In genomic region chr7:158956805-158957506, GRCh38 we compare ENCODE assay signal across 18 cellular contexts.
DNase-seq lines count a peak whose midpoint lies in the region; ATAC-seq and TF ChIP-seq lines count a peak whose summit lies in the region.
"Had no signal": no experiment of that assay in that cellular context is flagged by ENCODE, and none has a peak within 500 bp of the region (broad histone marks: within the 10 kb centered on the region; RNA-seq: fewer than 3 reads in every experiment).

No MANE protein-coding gene starts in this region.

- H3K27me3 ChIP-seq in BLaER1 treated with 17β-estradiol and CSF1 and Interleukin-3, amounts not matched to agents 10 nM and 100 nM = peaks cover 11 to 25% (median 20%) of the 10 kb centered on the region in 11 experiments; a peak in 21 of 22 replicates
- H3K27me3 ChIP-seq in KMS-11 (ENCODE audit: insufficient read depth, low read depth) (no peaks in the 10 kb centered on the region), colonic mucosa (no peaks in the 10 kb centered on the region), Peyer's patch (no peaks in the 10 kb centered on the region)
- H3K27me3 ChIP-seq: adrenal gland, hepatocyte had no signal

- H3K4me1 Mint-ChIP-seq in nephron progenitor cell = peaks cover 11% of the 10 kb centered on the region
- peaks cover 14% of the 10 kb centered on the region for H3K4me1 Mint-ChIP-seq in activated T-cell treated with anti-CD3 and anti-CD28 coated beads, Interleukin-2, amount 50 U/mL, for 72 hours (ENCODE audit: low read depth)
- H3K4me1 Mint-ChIP-seq: nephron had no signal

- H3K9me3 Mint-ChIP-seq in nephron progenitor cell = peaks cover 10% of the 10 kb centered on the region
- no peaks in the 10 kb centered on the region for H3K9me3 Mint-ChIP-seq in activated T-cell treated with anti-CD3 and anti-CD28 coated beads, Interleukin-2, amount 50 U/mL, for 72 hours
- H3K9me3 Mint-ChIP-seq: stimulated activated naive CD8-positive, alpha-beta T cell treated with anti-CD3 and anti-CD28 coated beads, Interleukin-15, Interleukin-2, amounts not matched to agents 100 ng/mL and 50 ng/mL, for 24 hours had no signal

- intact Hi-C loops in colonic mucosa (cut with DNase I) = loop anchor here (5.0 kb wide), 1 partner anchor 450 kb away; no protein-coding TSS in a partner anchor

- TF ChIP-seq CTCF in KMS-11 (conservative IDR thresholded peaks at IDR 0.05; ENCODE audit: low read depth, low read length) (no peak), colonic mucosa (IDR thresholded peaks at IDR 0.05) (no peak), nephron progenitor cell (IDR thresholded peaks at IDR 0.05) (no peak), Peyer's patch (IDR thresholded peaks at IDR 0.05) (no peak)

- peaks cover 4 to 21% (median 11%) of the 10 kb centered on the region in 11 experiments; a peak in 21 of 22 replicates for H3K9me3 ChIP-seq in BLaER1 treated with 17β-estradiol and CSF1 and Interleukin-3, amounts not matched to agents 10 nM and 100 nM (replicated peaks in 1 of 11)
- H3K9me3 ChIP-seq in colonic mucosa (no peaks in the 10 kb centered on the region), Peyer's patch (no peaks in the 10 kb centered on the region)
- H3K9me3 ChIP-seq: adrenal gland had no signal

- peak overlapping the region; percentile 86 for H3K27ac Mint-ChIP-seq in nephron progenitor cell
- no peak overlapping the region for H3K27ac Mint-ChIP-seq in activated T-cell treated with anti-CD3 and anti-CD28 coated beads, Interleukin-2, amount 50 U/mL, for 72 hours
- H3K27ac Mint-ChIP-seq: activated CD4-positive, alpha-beta T cell treated with anti-CD3 and anti-CD28 coated beads for 36 hours; nephron; stimulated activated naive CD8-positive, alpha-beta T cell treated with anti-CD3 and anti-CD28 coated beads, Interleukin-15, Interleukin-2, amounts not matched to agents 100 ng/mL and 50 ng/mL, for 24 hours; type B pancreatic cell had no signal

- H3K4me1 ChIP-seq in BLaER1 treated with 17β-estradiol and CSF1 and Interleukin-3, amounts not matched to agents 10 nM and 100 nM = peaks cover 6 to 14% (median 9%) of the 10 kb centered on the region in 10 experiments; a peak in 16 of 20 replicates
- H3K4me1 ChIP-seq in KMS-11 (ENCODE audit: low read depth, poor library complexity, severe bottlenecking) (no peaks in the 10 kb centered on the region), colonic mucosa (no peaks in the 10 kb centered on the region), Peyer's patch (no peaks in the 10 kb centered on the region)
- H3K4me1 ChIP-seq: foreskin keratinocyte had no signal

- H3K79me2 ChIP-seq in KMS-11 (ENCODE audit: insufficient read depth, low read depth) = no peaks in the 10 kb centered on the region
- H3K79me2 ChIP-seq: hepatocyte had no signal

- H3K36me3 ChIP-seq in BLaER1 treated with 17β-estradiol and CSF1 and Interleukin-3, amounts not matched to agents 10 nM and 100 nM = peaks cover 0 to 3% (median under 1%) of the 10 kb centered on the region in 11 experiments; a peak in 5 of 22 replicates
- no peaks in the 10 kb centered on the region for H3K36me3 ChIP-seq in KMS-11 (ENCODE audit: insufficient read depth)
- no peaks in the 10 kb centered on the region for H3K36me3 ChIP-seq in colonic mucosa
- no peaks in the 10 kb centered on the region for H3K36me3 ChIP-seq in Peyer's patch
- H3K36me3 ChIP-seq: adrenal gland had no signal

- H3K4me3 ChIP-seq in BLaER1 treated with 17β-estradiol and CSF1 and Interleukin-3, amounts not matched to agents 10 nM and 100 nM = no peak overlapping the region
- no peak overlapping the region for H3K4me3 ChIP-seq in KMS-11 (IDR thresholded peaks at IDR 0.05; ENCODE audit: insufficient read depth, low read depth, low read length)
- H3K4me3 ChIP-seq in colonic mucosa = peak overlapping the region; percentile 7
- H3K4me3 ChIP-seq in Peyer's patch = peak overlapping the region in 2 of 4 donors; percentile 30 to 55
- H3K4me3 ChIP-seq: adrenal gland, hepatocyte, lung had no signal

- H3K36me3 Mint-ChIP-seq in nephron progenitor cell (ENCODE audit: low read depth) = peaks cover 24% of the 10 kb centered on the region
- H3K36me3 Mint-ChIP-seq in activated T-cell treated with anti-CD3 and anti-CD28 coated beads, Interleukin-2, amount 50 U/mL, for 72 hours (ENCODE audit: insufficient read depth in 2 of 2) = no peaks in the 10 kb centered on the region

- H3K4me3 Mint-ChIP-seq in nephron progenitor cell = no peak overlapping the region
- peak overlapping the region in 1 of 2 donors; percentile 85 for H3K4me3 Mint-ChIP-seq in activated T-cell treated with anti-CD3 and anti-CD28 coated beads, Interleukin-2, amount 50 U/mL, for 72 hours
- H3K4me3 Mint-ChIP-seq: nephron, type B pancreatic cell had no signal

- H4K20me1 ChIP-seq in BLaER1 treated with 17β-estradiol and CSF1 and Interleukin-3, amounts not matched to agents 10 nM and 100 nM = no peaks in the 10 kb centered on the region
- no peaks in the 10 kb centered on the region for H4K20me1 ChIP-seq in KMS-11 (ENCODE audit: insufficient read depth)

- no peak overlapping the region for H3K9ac ChIP-seq in BLaER1 treated with 17β-estradiol and CSF1 and Interleukin-3, amounts not matched to agents 10 nM and 100 nM
- H3K9ac ChIP-seq in KMS-11 (no peak overlapping the region), colonic mucosa (ENCODE audit: low read depth in 2 of 2, low read length in 2 of 2) (no peak overlapping the region)

- peak overlapping the region; percentile 62 for H2AFZ ChIP-seq in KMS-11 (ENCODE audit: low read depth)
- H2AFZ ChIP-seq: hepatocyte had no signal

- peaks cover 7% of the 10 kb centered on the region for H3K27me3 Mint-ChIP-seq in nephron progenitor cell (ENCODE audit: low read depth, poor library complexity)
- H3K27me3 Mint-ChIP-seq in activated T-cell treated with anti-CD3 and anti-CD28 coated beads, Interleukin-2, amount 50 U/mL, for 72 hours (ENCODE audit: low read depth) = peaks cover 18% of the 10 kb centered on the region
- H3K27me3 Mint-ChIP-seq: activated CD4-positive, alpha-beta T cell treated with anti-CD3 and anti-CD28 coated beads for 36 hours; type B pancreatic cell had no signal

- H3K4me2 ChIP-seq in BLaER1 treated with 17β-estradiol and CSF1 and Interleukin-3, amounts not matched to agents 10 nM and 100 nM = peak overlapping the region; percentile 43 to 70 (median 56); a peak in 21 of 22 replicates
- H3K4me2 ChIP-seq in KMS-11 = peak overlapping the region; percentile 77; the same call in 1 of the 2 replicates
- H3K4me2 ChIP-seq: hepatocyte had no signal

- no peak for TF ChIP-seq POLR2A in Peyer's patch (IDR thresholded peaks at IDR 0.05)

- no peak for DNase-seq in colonic mucosa
- no peak for DNase-seq in nephron progenitor cell
- no peak for DNase-seq in NCI-H1092 (lab: John Stamatoyannopoulos, UW)
- no peak for DNase-seq in activated T-cell treated with anti-CD3 and anti-CD28 coated beads, Interleukin-2, amount 50 U/mL, for 72 hours
- no peak for DNase-seq in Peyer's patch
- DNase-seq: EL, foreskin keratinocyte had no signal

- no peak overlapping the region for H3K27ac ChIP-seq in BLaER1 treated with 17β-estradiol and CSF1 and Interleukin-3, amounts not matched to agents 10 nM and 100 nM
- H3K27ac ChIP-seq in KMS-11 (no peak overlapping the region), colonic mucosa (no peak overlapping the region), Peyer's patch (peak overlapping the region in 1 of 4 donors; percentile 47)
- H3K27ac ChIP-seq: epithelial cell of prostate, foreskin keratinocyte, hepatocyte had no signal

- no peak for ATAC-seq in activated T-cell treated with anti-CD3 and anti-CD28 coated beads, Interleukin-2, amount 50 U/mL, for 72 hours (replicated peaks in 1 of 2)
- ATAC-seq in esophagus mucosa = no peak
